27 cellular contexts compared by ENCODE assay signal in genomic region chr13:91595677-91596076, GRCh38.
"Had no signal": no experiment of that assay in that cellular context is flagged by ENCODE, and none has a peak within 500 bp of the region (broad histone marks: within the 10 kb centered on the region; RNA-seq: fewer than 3 reads in every experiment).

No MANE protein-coding gene starts in this region.

- DNase-seq: colonic mucosa; cortex of kidney; dermis blood vessel endothelial cell; dorsolateral prefrontal cortex; effector CD4-positive, alpha-beta T cell; effector CD8-positive, alpha-beta T cell; effector memory CD4-positive, alpha-beta T cell; effector memory CD8-positive, alpha-beta T cell; endodermal cell; erythroblast; esophagus squamous epithelium; foreskin fibroblast; foreskin keratinocyte; foreskin melanocyte; gastrocnemius medialis; glutamatergic neuron; head of caudate nucleus; heart left ventricle; heart right ventricle had no signal

- H3K27ac ChIP-seq: colonic mucosa, coronary artery, dorsolateral prefrontal cortex, epithelial cell of prostate, esophagus muscularis mucosa, esophagus squamous epithelium, foreskin keratinocyte, gastrocnemius medialis, heart left ventricle, heart right ventricle, hepatocyte had no signal

- H3K79me2 ChIP-seq: hepatocyte had no signal

- H3K4me1 ChIP-seq: colonic mucosa, esophagus muscularis mucosa, esophagus squamous epithelium, foreskin keratinocyte, gastrocnemius medialis, heart left ventricle, heart right ventricle had no signal

- ATAC-seq: effector memory CD8-positive, alpha-beta T cell; esophagus mucosa; foreskin keratinocyte; gastrocnemius medialis; heart left ventricle; heart right ventricle had no signal

- H2AFZ ChIP-seq: hepatocyte had no signal

- H3K9me3 ChIP-seq: colonic mucosa, esophagus muscularis mucosa, gastrocnemius medialis had no signal

- H3K4me3 ChIP-seq: colonic mucosa, coronary artery, dorsolateral prefrontal cortex, esophagus muscularis mucosa, esophagus squamous epithelium, gastrocnemius medialis, heart left ventricle, heart right ventricle, hepatocyte had no signal

- H3K27me3 ChIP-seq: colonic mucosa, dorsolateral prefrontal cortex, esophagus muscularis mucosa, esophagus squamous epithelium, foreskin keratinocyte, gastrocnemius medialis, heart left ventricle, heart right ventricle, hepatocyte had no signal

- H3K4me2 ChIP-seq: hepatocyte had no signal

- FAIRE-seq: endometrium, endothelial cell of umbilical vein, frontal cortex had no signal

- H3K36me3 ChIP-seq: colonic mucosa, esophagus muscularis mucosa, esophagus squamous epithelium, gastrocnemius medialis, heart left ventricle, heart right ventricle had no signal
